In genomic region chr4:143230683-143231082, GRCh38 we compare ENCODE assay signal across 31 cellular contexts. TPM values are rescaled to one million over a fixed set of nuclear protein-coding genes. Genes with fewer than 3 reads are reported as not detected.
DNase-seq lines count a peak whose midpoint lies in the region; ATAC-seq and TF ChIP-seq lines count a peak whose summit lies in the region.
"Had no signal": no experiment of that assay in that cellular context is flagged by ENCODE, and none has a peak within 500 bp of the region (broad histone marks: within the 10 kb centered on the region; RNA-seq: fewer than 3 reads in every experiment).

No MANE protein-coding gene starts in this region.

- H3K4me3 ChIP-seq in GM06990 (replicated peaks; ENCODE audit: low read depth, low read length), result no peak overlapping the region
- H3K4me3 ChIP-seq in NB4 (ENCODE audit: low read depth, low read length), result no peak overlapping the region
- no peak overlapping the region for H3K4me3 ChIP-seq in gastroesophageal sphincter
- H3K4me3 ChIP-seq: A549, colonic mucosa, skin epidermis, upper lobe of right lung had no signal

- H3K9me3 ChIP-seq in gastroesophageal sphincter, result no peaks in the 10 kb centered on the region
- H3K9me3 ChIP-seq: A549, colonic mucosa, upper lobe of right lung had no signal

- H3K27me3 ChIP-seq in GM06990 (replicated peaks; ENCODE audit: control insufficient read depth, insufficient read depth, low read length), result no peaks in the 10 kb centered on the region
- no peaks in the 10 kb centered on the region for H3K27me3 ChIP-seq in gastroesophageal sphincter
- H3K27me3 ChIP-seq: colonic mucosa, upper lobe of right lung had no signal

- peak overlapping the region; percentile 30 to 77 (median 60) for H3K27ac ChIP-seq in gastroesophageal sphincter
- H3K27ac ChIP-seq: A549, colonic mucosa, skin epidermis, upper lobe of right lung, WERI-Rb-1 had no signal

- DNase-seq in GM06990 (ENCODE audit: extremely low read depth, insufficient read length) (peak; percentile 9), NB4 (ENCODE audit: low read depth) (peak; percentile 4), DMS53 treated with DMSO at 0.1 percent for 48 hours (lab: John Stamatoyannopoulos, UW; ENCODE audit: unreplicated experiment) (no peak), DMS153 (lab: John Stamatoyannopoulos, UW) (no peak), AG20443 (ENCODE audit: low spot score) (no peak)
- no peak for DNase-seq in activated CD4-positive, alpha-beta T cell treated with anti-CD3 and anti-CD28 coated beads, Interleukin-2, amount 50 U/mL, for 4 hours
- DNase-seq: activated CD4-positive, alpha-beta T cell treated with anti-CD3 and anti-CD28 coated beads, Interleukin-2, amount 10 ng/mL, durations not matched to agents 7 days and 5 days; activated gamma-delta T cell; activated naive CD8-positive, alpha-beta T cell treated with anti-CD3 and anti-CD28 coated beads, Interleukin-2, amount 10 ng/mL, durations not matched to agents 7 days and 5 days; activated T-cell treated with anti-CD3 and anti-CD28 coated beads, Interleukin-2, amount 50 U/mL, for 24 hours; CD8-positive, alpha-beta T cell; colonic mucosa; effector CD4-positive, alpha-beta T cell; EL; HCEC 1CT; hypothalamus; IMR-90; NCI-H1092 treated with DMSO at 0.1 percent for 48 hours; NCI-H1694 treated with DMSO at 0.1 percent for 48 hours; NCI-H446 treated with DMSO at 0.1 percent for 48 hours; NCI-H774; nephron progenitor cell; OCI-M1; stimulated activated naive CD4-positive, alpha-beta T cell; T-cell; upper lobe of right lung; WERI-Rb-1 had no signal

- H3K4me1 ChIP-seq in gastroesophageal sphincter, result peaks cover 0 to 46% (median 0%) of the 10 kb centered on the region in 3 donors
- H3K4me1 ChIP-seq: A549, colonic mucosa, upper lobe of right lung had no signal

- 29 to 43% methylated on average over 3 of the region's 3 CpGs for WGBS in gastroesophageal sphincter (ENCODE audit: low coverage in 1 of 2), 2 donors

- H3K36me3 ChIP-seq in GM06990 (ENCODE audit: control insufficient read depth, insufficient read depth, low read length) (no peaks in the 10 kb centered on the region; the same call in 1 of the 2 replicates), gastroesophageal sphincter (no peaks in the 10 kb centered on the region)
- H3K36me3 ChIP-seq: colonic mucosa, upper lobe of right lung, WERI-Rb-1 had no signal

- ATAC-seq in GM19463 (IDR thresholded peaks at IDR 0.05; ENCODE audit: unreplicated experiment) (peak; percentile 71), gastroesophageal sphincter (peak; percentile 73)
- ATAC-seq: A549; CD8-positive, alpha-beta T cell; T-cell; upper lobe of right lung had no signal

- TF ChIP-seq EP300 in gastroesophageal sphincter (IDR thresholded peaks at IDR 0.05), result no peak

- no peak for TF ChIP-seq CTCF in GM06990 (IDR thresholded peaks at IDR 0.05; ENCODE audit: insufficient read depth, low read length, poor library complexity, severe bottlenecking)
- TF ChIP-seq CTCF in NB4 (IDR thresholded peaks at IDR 0.05; ENCODE audit: low read depth, low read length), result no peak
- no peak for TF ChIP-seq CTCF in gastroesophageal sphincter (IDR thresholded peaks at IDR 0.05)

- no peak for TF ChIP-seq POLR2A in NB4 (IDR thresholded peaks at IDR 0.05; ENCODE audit: extremely low read depth, insufficient read length)
- no peak for TF ChIP-seq POLR2A in gastroesophageal sphincter (IDR thresholded peaks at IDR 0.05)

RNA-seq across cellular contexts. Expression of gene USP38, which starts 46.0 kb away (rescaled TPM):
- total RNA-seq in gastroesophageal sphincter, result 10 to 100 TPM; 24.2 to 29.9 (median 26.5) TPM

Comparison
In these comparisons a context has a peak if more than half of its experiments do, and no peak if none do; other contexts are left out.
1. DNase-seq: peak in GM06990 (single experiment) and NB4 (single experiment); none in DMS53 treated with DMSO at 0.1 percent for 48 hours (single experiment), DMS153 (single experiment), activated CD4-positive, alpha-beta T cell treated with anti-CD3 and anti-CD28 coated beads, Interleukin-2, amount 50 U/mL, for 4 hours (0 of 2) and AG20443 (single experiment).